Comparison of ENCODE assay signal across 8 cellular contexts in genomic region chr17:49969134-49969759, GRCh38.
DNase-seq lines count a peak whose midpoint lies in the region; ATAC-seq lines count a peak whose summit lies in the region.

DLX4 (plus strand) TSS chr17:49969190; CDS start chr17:49969469, 279 bp downstream.

- peaks cover 24% of the 10 kb centered on the region; the same call in 1 of the 2 replicates for H3K4me1 ChIP-seq in ES-I3 (ENCODE audit: insufficient read depth, low read length)
- H3K4me1 ChIP-seq in mucosa of stomach (ENCODE audit: control insufficient read depth, insufficient read depth, low read length), result peaks cover 19% of the 10 kb centered on the region

- peak within 1 kb of the TSS; percentile 56 for H3K4me3 ChIP-seq in mucosa of stomach (ENCODE audit: low read length)

- peak; percentile 38 for DNase-seq in KBM-7
- DNase-seq in T47D (ENCODE audit: low read depth in 1 of 2, low spot score in 1 of 2), result peak; percentile 55 to 90
- no peak for DNase-seq in NK-92 treated with Interleukin-12 subunit alpha and Interleukin-12 subunit beta, amount 100 ng/mL, for 24 hours (lab: John Stamatoyannopoulos, UW)
- DNase-seq in epidermal melanocyte (ENCODE audit: insufficient read length, low spot score), result no peak

- peaks cover 99% of the 10 kb centered on the region for H3K27me3 ChIP-seq in mucosa of stomach (ENCODE audit: control insufficient read depth, insufficient read depth, low read length)

- H3K9me3 ChIP-seq in ES-I3 (ENCODE audit: control insufficient read depth, insufficient read depth, low read length), result no peaks in the 10 kb centered on the region
- no peaks in the 10 kb centered on the region for H3K9me3 ChIP-seq in mucosa of stomach (ENCODE audit: control insufficient read depth, low read length)

- H3K9ac ChIP-seq in ES-I3 (ENCODE audit: low read depth, low read length) (peak within 1 kb of the TSS; percentile 83), mucosa of stomach (ENCODE audit: low read length) (no peak within 1 kb of the TSS)

- in situ Hi-C loops in KBM-7 (cut with MboI; ENCODE audit: low pct_unique_long_range_greater_than_20kb, low sequenced_read_pairs) (no loop called here), T47D (cut with HindIII; ENCODE audit: low pct_unique_long_range_greater_than_20kb, low sequenced_read_pairs) (no loop called here)

- ATAC-seq in HG03045 (IDR thresholded peaks at IDR 0.05; ENCODE audit: unreplicated experiment) (no peak), GM21723 (IDR thresholded peaks at IDR 0.05; ENCODE audit: unreplicated experiment) (no peak)

- no peaks in the 10 kb centered on the region for H3K36me3 ChIP-seq in ES-I3 (ENCODE audit: insufficient read depth, low read length)
- no peaks in the 10 kb centered on the region for H3K36me3 ChIP-seq in mucosa of stomach (ENCODE audit: control insufficient read depth, insufficient read depth, low read length)

Comparison
In these comparisons a context has a peak if more than half of its experiments do, and no peak if none do; other contexts are left out.
1. DNase-seq: peak in KBM-7 (single experiment) and T47D (2 of 2); none in NK-92 treated with Interleukin-12 subunit alpha and Interleukin-12 subunit beta, amount 100 ng/mL, for 24 hours (single experiment) and epidermal melanocyte (single experiment).